In genomic region chrX:17984415-17984814, GRCh38 we compare ENCODE assay signal across 26 cellular contexts.
"Had no signal": no experiment of that assay in that cellular context is flagged by ENCODE, and none has a peak within 500 bp of the region (broad histone marks: within the 10 kb centered on the region; RNA-seq: fewer than 3 reads in every experiment).

No MANE protein-coding gene starts in this region.

- H3K27ac ChIP-seq: breast epithelium, colonic mucosa had no signal

- H3K4me3 ChIP-seq: breast epithelium, colonic mucosa had no signal

- H3K9me3 Mint-ChIP-seq: activated CD4-positive, alpha-beta T cell treated with anti-CD3 and anti-CD28 coated beads, Interleukin-2, amount 10 ng/mL, durations not matched to agents 24 days and 14 days; activated naive CD4-positive, alpha-beta T cell treated with anti-CD3 and anti-CD28 coated beads, Interleukin-2, amount 50 U/mL, for 24 hours; activated T-cell treated with anti-CD3 and anti-CD28 coated beads, Interleukin-2, amount 50 U/mL, for 24 hours; activated T-helper 1 cell treated with anti-CD3 and anti-CD28 coated beads, Interleukin-12 subunit alpha, Interleukin-12 subunit beta, Interleukin-2, Interleukin-4 antibody, amounts not matched to agents 30 ng/mL and 10 ng/mL and 1 ng/mL, durations not matched to agents 14 hours and 24 hours and 36 hours had no signal

- H3K27me3 Mint-ChIP-seq: activated CD8-positive, alpha-beta memory T cell treated with anti-CD3 and anti-CD28 coated beads, Interleukin-2, amount 10 ng/mL, durations not matched to agents 7 days and 5 days; activated naive CD4-positive, alpha-beta T cell treated with anti-CD3 and anti-CD28 coated beads, Interleukin-2, amount 50 U/mL, for 24 hours; T-helper 17 cell had no signal

- DNase-seq: activated CD4-positive, alpha-beta T cell treated with anti-CD3 and anti-CD28 coated beads, Interleukin-2, amount 10 ng/mL, durations not matched to agents 24 days and 14 days; activated CD4-positive, alpha-beta T cell treated with anti-CD3 and anti-CD28 coated beads, Interleukin-2, amount 50 U/mL, for 48 hours; activated CD4-positive, CD25-positive, alpha-beta regulatory T cell treated with anti-CD3 and anti-CD28 coated beads, Interleukin-2, amount 50 U/mL, for 72 hours; activated CD8-positive, alpha-beta memory T cell treated with anti-CD3 and anti-CD28 coated beads, Interleukin-2, amount 10 ng/mL, durations not matched to agents 7 days and 5 days; activated effector memory CD4-positive, alpha-beta T cell treated with Interleukin-2 at 50 U/mL for 16 hours; activated naive CD4-positive, alpha-beta T cell; activated T-cell treated with anti-CD3 and anti-CD28 coated beads, Interleukin-2, amount 50 U/mL, for 24 hours; aorta; caudate nucleus; colonic mucosa; KG1; NCI-H1048; NCI-H187 treated with DMSO at 0.1 percent for 48 hours; NCI-H2081 treated with DMSO at 0.1 percent for 48 hours; NCI-H345; NCI-H510A; NCI-H526 treated with DMSO at 0.1 percent for 48 hours; SHP77 treated with DMSO at 0.1 percent for 48 hours; T-helper 17 cell; T-helper 9 cell had no signal

- H3K4me1 Mint-ChIP-seq: activated CD8-positive, alpha-beta memory T cell treated with anti-CD3 and anti-CD28 coated beads, Interleukin-2, amount 10 ng/mL, durations not matched to agents 7 days and 5 days; IgD-negative memory B cell; WTC11 had no signal

- H3K36me3 ChIP-seq: breast epithelium, colonic mucosa had no signal

- ATAC-seq: activated CD8-positive, alpha-beta memory T cell treated with anti-CD3 and anti-CD28 coated beads, Interleukin-2, amount 10 ng/mL, durations not matched to agents 7 days and 5 days; Panc1; T-helper 17 cell; WTC11 had no signal

- H3K4me1 ChIP-seq: breast epithelium, colonic mucosa had no signal

- H3K4me3 Mint-ChIP-seq: activated CD4-positive, alpha-beta T cell treated with anti-CD3 and anti-CD28 coated beads, Interleukin-2, amount 10 ng/mL, durations not matched to agents 24 days and 14 days; activated CD8-positive, alpha-beta memory T cell treated with anti-CD3 and anti-CD28 coated beads, Interleukin-2, amount 10 ng/mL, durations not matched to agents 7 days and 5 days; activated naive CD4-positive, alpha-beta T cell treated with anti-CD3 and anti-CD28 coated beads, Interleukin-2, amount 50 U/mL, for 24 hours; activated T-cell treated with anti-CD3 and anti-CD28 coated beads, Interleukin-2, amount 50 U/mL, for 24 hours; activated T-helper 1 cell treated with anti-CD3 and anti-CD28 coated beads, Interleukin-12 subunit alpha, Interleukin-12 subunit beta, Interleukin-2, Interleukin-4 antibody, amounts not matched to agents 30 ng/mL and 10 ng/mL and 1 ng/mL, durations not matched to agents 14 hours and 24 hours and 36 hours; IgD-negative memory B cell; T-helper 17 cell; WTC11 had no signal

- H3K27ac Mint-ChIP-seq: activated CD4-positive, alpha-beta T cell treated with anti-CD3 and anti-CD28 coated beads, Interleukin-2, amount 10 ng/mL, durations not matched to agents 24 days and 14 days; activated CD8-positive, alpha-beta memory T cell treated with anti-CD3 and anti-CD28 coated beads, Interleukin-2, amount 10 ng/mL, durations not matched to agents 7 days and 5 days; activated naive CD4-positive, alpha-beta T cell treated with anti-CD3 and anti-CD28 coated beads, Interleukin-2, amount 50 U/mL, for 24 hours; activated T-cell treated with anti-CD3 and anti-CD28 coated beads, Interleukin-2, amount 50 U/mL, for 24 hours; activated T-helper 1 cell treated with anti-CD3 and anti-CD28 coated beads, Interleukin-12 subunit alpha, Interleukin-12 subunit beta, Interleukin-2, Interleukin-4 antibody, amounts not matched to agents 30 ng/mL and 10 ng/mL and 1 ng/mL, durations not matched to agents 14 hours and 24 hours and 36 hours; IgD-negative memory B cell; T-helper 17 cell; WTC11 had no signal

- H3K9me3 ChIP-seq: breast epithelium, colonic mucosa had no signal

- H3K36me3 Mint-ChIP-seq: activated CD8-positive, alpha-beta memory T cell treated with anti-CD3 and anti-CD28 coated beads, Interleukin-2, amount 10 ng/mL, durations not matched to agents 7 days and 5 days; activated naive CD4-positive, alpha-beta T cell treated with anti-CD3 and anti-CD28 coated beads, Interleukin-2, amount 50 U/mL, for 24 hours had no signal

- H3K27me3 ChIP-seq: colonic mucosa had no signal
